10 cellular contexts compared by ENCODE assay signal in genomic region chr9:108412755-108413154, GRCh38.
DNase-seq lines count a peak whose midpoint lies in the region; ATAC-seq lines count a peak whose summit lies in the region.
"Had no signal": no experiment of that assay in that cellular context is flagged by ENCODE, and none has a peak within 500 bp of the region (broad histone marks: within the 10 kb centered on the region; RNA-seq: fewer than 3 reads in every experiment).

No MANE protein-coding gene starts in this region.

- no peak overlapping the region for H4K12ac ChIP-seq in trophoblast cell (ENCODE audit: low read depth, low read length)

- H2BK120ac ChIP-seq in trophoblast cell (ENCODE audit: insufficient read depth, low read length, poor library complexity) = no peak overlapping the region

- no peak overlapping the region for H3K4ac ChIP-seq in trophoblast cell (ENCODE audit: low read depth, low read length)

- H3K36me3 ChIP-seq in Karpas-422 (ENCODE audit: insufficient read depth, low read length) = no peaks in the 10 kb centered on the region
- H3K36me3 ChIP-seq in trophoblast cell (ENCODE audit: control insufficient read depth in 1 of 2, insufficient read depth in 2 of 2, low read length in 2 of 2) = no peaks in the 10 kb centered on the region

- H3K9me2 ChIP-seq in Karpas-422 (replicated peaks; ENCODE audit: insufficient read depth, low read length) = no peaks in the 10 kb centered on the region

- H3K27me3 ChIP-seq in Karpas-422 (ENCODE audit: low read length) = no peaks in the 10 kb centered on the region
- H3K27me3 ChIP-seq in trophoblast cell (ENCODE audit: insufficient read depth, low read length) = no peaks in the 10 kb centered on the region

- H3K9me3 ChIP-seq in Karpas-422 (ENCODE audit: low read length) (no peaks in the 10 kb centered on the region), trophoblast cell (ENCODE audit: insufficient read depth, low read depth, low read length) (no peaks in the 10 kb centered on the region)

- H3K23ac ChIP-seq in trophoblast cell (ENCODE audit: low read length) = no peak overlapping the region

- DNase-seq in NCI-H1092 treated with DMSO at 0.1 percent for 48 hours (lab: John Stamatoyannopoulos, UW) (peak; percentile 18), NCI-H1092 (lab: John Stamatoyannopoulos, UW) (no peak), Karpas-422 (peak; percentile 65), cerebellar cortex (ENCODE audit: low spot score) (peak; percentile 6), trophoblast cell (peak; percentile 73 to 92), sciatic nerve (ENCODE audit: low spot score) (no peak)
- DNase-seq: natural killer cell, NCI-H510A had no signal

- no peak overlapping the region for H2AK5ac ChIP-seq in trophoblast cell (ENCODE audit: low read length)

- no peak overlapping the region for H3K4me2 ChIP-seq in Karpas-422 (ENCODE audit: low read depth, low read length, poor library complexity, severe bottlenecking)
- no peak overlapping the region for H3K4me2 ChIP-seq in trophoblast cell (ENCODE audit: low read length)

- H3K4me1 ChIP-seq in Karpas-422 (ENCODE audit: low read length) = no peaks in the 10 kb centered on the region
- H3K4me1 ChIP-seq in trophoblast cell (ENCODE audit: control insufficient read depth in 1 of 2, insufficient read depth in 2 of 2, low read length in 2 of 2) = peaks cover 0 to 3% of the 10 kb centered on the region in 2 experiments

- no peak overlapping the region for H3K14ac ChIP-seq in trophoblast cell (ENCODE audit: low read length)

- H3K4me3 ChIP-seq in Karpas-422 (ENCODE audit: low read length) (no peak overlapping the region), trophoblast cell (ENCODE audit: low read depth, low read length) (no peak overlapping the region)

- intact Hi-C loops in sciatic nerve (cut with DNase I) = loop anchor here (10.0 kb wide), 1 partner anchor 152 kb away; no protein-coding TSS in a partner anchor

- H2AFZ ChIP-seq in Karpas-422 (ENCODE audit: low read length) = no peak overlapping the region
- no peak overlapping the region for H2AFZ ChIP-seq in trophoblast cell (ENCODE audit: insufficient read depth, low read length, poor library complexity)

- no peaks in the 10 kb centered on the region for H3K79me1 ChIP-seq in trophoblast cell (ENCODE audit: low read length)

- H3K9ac ChIP-seq in Karpas-422 (ENCODE audit: low read length) (no peak overlapping the region), trophoblast cell (ENCODE audit: low read length) (no peak overlapping the region)

- no peak overlapping the region for H4K8ac ChIP-seq in trophoblast cell (ENCODE audit: low read depth, low read length)

- no peak for ATAC-seq in GM18858 (IDR thresholded peaks at IDR 0.05; ENCODE audit: unreplicated experiment)
- ATAC-seq in GM18867 (IDR thresholded peaks at IDR 0.05; ENCODE audit: unreplicated experiment) = no peak
- no peak for ATAC-seq in sciatic nerve
- ATAC-seq: natural killer cell had no signal

- no peak overlapping the region for H2BK5ac ChIP-seq in trophoblast cell (ENCODE audit: low read depth, low read length, poor library complexity)

- H4K20me1 ChIP-seq in Karpas-422 (ENCODE audit: insufficient read depth, low read depth, low read length) = no peaks in the 10 kb centered on the region

- no CpG with 5 or more reads among the region's 4 CpGs for WGBS in trophoblast cell (ENCODE audit: extremely low coverage, insufficient coverage, insufficient read length)

- H4K91ac ChIP-seq in trophoblast cell (ENCODE audit: low read depth, low read length) = no peak overlapping the region

- H3K79me2 ChIP-seq in Karpas-422 (ENCODE audit: low read length) (no peaks in the 10 kb centered on the region), trophoblast cell (ENCODE audit: control insufficient read depth, insufficient read depth, low read length, poor library complexity) (no peaks in the 10 kb centered on the region)

- H3K27ac ChIP-seq in Karpas-422 (ENCODE audit: low read length) = no peak overlapping the region
- no peak overlapping the region for H3K27ac ChIP-seq in trophoblast cell (ENCODE audit: low read depth, low read length)

- H3K18ac ChIP-seq in trophoblast cell (ENCODE audit: low read length) = no peak overlapping the region

- H2BK12ac ChIP-seq in trophoblast cell (ENCODE audit: low read length) = no peak overlapping the region

Comparison
In these comparisons a context has a peak if more than half of its experiments do, and no peak if none do; other contexts are left out.
1. DNase-seq: peak in NCI-H1092 treated with DMSO at 0.1 percent for 48 hours (single experiment), Karpas-422 (single experiment), cerebellar cortex (single experiment) and trophoblast cell (2 of 2); none in NCI-H1092 (single experiment) and sciatic nerve (single experiment).